8 cellular contexts compared by ENCODE assay signal in genomic region chr12:117212563-117213190, GRCh38. TPM values are rescaled to one million over a fixed set of nuclear protein-coding genes. Genes with fewer than 3 reads are reported as not detected.
A peak's percentile ranks its signal among the peaks of the same experiment; 100 is the strongest.
DNase-seq lines count a peak whose midpoint lies in the region; ATAC-seq and TF ChIP-seq lines count a peak whose summit lies in the region.

No MANE protein-coding gene starts in this region.

- no peaks in the 10 kb centered on the region for H3K9me3 ChIP-seq in effector memory CD4-positive, alpha-beta T cell (ENCODE audit: control insufficient read depth, low read length)

- no peaks in the 10 kb centered on the region for H3K27me3 ChIP-seq in effector memory CD4-positive, alpha-beta T cell (replicated peaks; ENCODE audit: control insufficient read depth, insufficient read depth, low read length, poor library complexity, severe bottlenecking)

- no peaks in the 10 kb centered on the region for H3K36me3 Mint-ChIP-seq in activated CD8-positive, alpha-beta T cell treated with anti-CD3 and anti-CD28 coated beads for 36 hours (ENCODE audit: low read depth)
- no peaks in the 10 kb centered on the region for H3K36me3 Mint-ChIP-seq in memory B cell

- no peak overlapping the region for H3K27ac Mint-ChIP-seq in activated CD8-positive, alpha-beta T cell treated with anti-CD3 and anti-CD28 coated beads for 36 hours
- no peak overlapping the region for H3K27ac Mint-ChIP-seq in memory B cell

- POLR2A ChIA-PET in activated CD8-positive, alpha-beta T cell treated with anti-CD3 and anti-CD28 coated beads for 36 hours (lab: Charles Lee): no interaction called here

- ATAC-seq in HG02938 (IDR thresholded peaks at IDR 0.05; ENCODE audit: unreplicated experiment): peak; percentile 80
- ATAC-seq in activated CD8-positive, alpha-beta T cell treated with anti-CD3 and anti-CD28 coated beads for 36 hours: peak; percentile 42
- ATAC-seq in memory B cell (ENCODE audit: low read depth): peak; percentile 74
- no peak for ATAC-seq in HG02588 (IDR thresholded peaks at IDR 0.05; ENCODE audit: unreplicated experiment)

- CTCF ChIA-PET in activated CD8-positive, alpha-beta T cell treated with anti-CD3 and anti-CD28 coated beads for 36 hours (lab: Charles Lee): interaction anchor here (0.8 to 3.0 kb wide), 18 partner anchors 8 to 645 kb away, joined by 3 to 22 read pairs (median 5); no protein-coding TSS in a partner anchor

- H3K36me3 ChIP-seq in effector memory CD4-positive, alpha-beta T cell (ENCODE audit: control insufficient read depth, insufficient read depth, low read length): no peaks in the 10 kb centered on the region

- TF ChIP-seq CTCF in activated CD8-positive, alpha-beta T cell treated with anti-CD3 and anti-CD28 coated beads for 36 hours (IDR thresholded peaks at IDR 0.05): peak; percentile 79

- H3K4me1 ChIP-seq in effector memory CD4-positive, alpha-beta T cell (ENCODE audit: control insufficient read depth, insufficient read depth, low read length, poor library complexity, severe bottlenecking): no peaks in the 10 kb centered on the region

- H3K27ac ChIP-seq in effector memory CD4-positive, alpha-beta T cell (ENCODE audit: insufficient read depth, low read length, poor library complexity, severe bottlenecking): no peak overlapping the region

- H3K9me3 Mint-ChIP-seq in activated CD8-positive, alpha-beta T cell treated with anti-CD3 and anti-CD28 coated beads for 36 hours: no peaks in the 10 kb centered on the region
- no peaks in the 10 kb centered on the region for H3K9me3 Mint-ChIP-seq in memory B cell

- peaks cover 9% of the 10 kb centered on the region for H3K27me3 Mint-ChIP-seq in activated CD8-positive, alpha-beta T cell treated with anti-CD3 and anti-CD28 coated beads for 36 hours
- peaks cover 15% of the 10 kb centered on the region for H3K27me3 Mint-ChIP-seq in memory B cell

- intact Hi-C loops in activated CD8-positive, alpha-beta T cell treated with anti-CD3 and anti-CD28 coated beads for 36 hours (cut with micrococcal nuclease): loop anchor here (5.0 kb wide), 2 partner anchors 375 to 625 kb away; no protein-coding TSS in a partner anchor

- no peaks in the 10 kb centered on the region for H3K4me1 Mint-ChIP-seq in activated CD8-positive, alpha-beta T cell treated with anti-CD3 and anti-CD28 coated beads for 36 hours (ENCODE audit: low read depth)
- no peaks in the 10 kb centered on the region for H3K4me1 Mint-ChIP-seq in memory B cell

- no peak overlapping the region for H3K4me3 ChIP-seq in effector memory CD4-positive, alpha-beta T cell (ENCODE audit: insufficient read depth, low read depth, low read length, poor library complexity, severe bottlenecking)

- H3K4me3 Mint-ChIP-seq in activated CD8-positive, alpha-beta T cell treated with anti-CD3 and anti-CD28 coated beads for 36 hours: no peak overlapping the region
- no peak overlapping the region for H3K4me3 Mint-ChIP-seq in memory B cell

- DNase-seq in COLO829 (ENCODE audit: low spot score): peak; percentile 74
- DNase-seq in NCI-H82 (lab: John Stamatoyannopoulos, UW): peak; percentile 85
- peak; percentile 83 for DNase-seq in activated CD8-positive, alpha-beta T cell treated with anti-CD3 and anti-CD28 coated beads for 36 hours
- DNase-seq in effector memory CD4-positive, alpha-beta T cell: peak; percentile 4 to 32 (median 19)
- peak; percentile 48 to 60 for DNase-seq in memory B cell (ENCODE audit: low spot score in 2 of 2)
- DNase-seq in stimulated activated CD8-positive, alpha-beta memory T cell treated with anti-CD3 and anti-CD28 coated beads, Interleukin-4, amount 100 ng/mL, for 24 hours (ENCODE audit: low read depth): peak; percentile 41

RNA-seq across cellular contexts. Expression of gene FBXO21, which starts 22.4 kb away (rescaled TPM):
- 10 to 100 TPM; 21.5 to 26.0 TPM for total RNA-seq in activated CD8-positive, alpha-beta T cell treated with anti-CD3 and anti-CD28 coated beads for 36 hours

Comparison
In these comparisons a context has a peak if more than half of its experiments do, and no peak if none do; other contexts are left out.
1. DNase-seq: peak in every context shown above with its lines; median percentile 85 in NCI-H82; 83 in activated CD8-positive, alpha-beta T cell treated with anti-CD3 and anti-CD28 coated beads for 36 hours; 74 in COLO829; 54 in memory B cell; 41 in stimulated activated CD8-positive, alpha-beta memory T cell treated with anti-CD3 and anti-CD28 coated beads, Interleukin-4, amount 100 ng/mL, for 24 hours; 19 in effector memory CD4-positive, alpha-beta T cell.